In the genomic region with DNA sequence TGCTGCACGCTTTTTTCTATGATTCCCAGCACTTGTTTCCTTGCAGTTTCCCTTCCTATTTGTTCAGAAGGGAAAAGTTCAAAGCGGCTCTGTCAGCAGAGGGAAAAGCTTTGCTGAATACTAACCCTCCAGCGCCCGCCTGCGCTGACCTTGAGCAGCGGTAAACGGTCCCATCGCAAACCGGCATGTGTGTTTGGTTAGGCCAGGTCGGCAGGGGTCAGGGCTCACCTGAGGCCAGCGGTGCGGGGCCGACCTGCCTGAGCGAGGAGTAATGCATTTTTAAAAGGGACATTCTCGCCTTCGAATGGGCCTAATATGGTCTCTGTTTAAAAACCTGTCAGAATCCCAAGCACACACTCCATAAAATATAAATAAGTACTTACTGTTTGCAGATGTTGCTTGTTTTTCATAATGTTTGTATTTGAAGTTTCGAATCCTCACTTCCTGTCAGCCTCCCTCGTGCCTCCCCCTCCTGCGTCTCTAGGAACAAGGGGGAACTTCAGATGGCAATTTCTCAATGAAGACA, we compare ENCODE assay signal across 1 cellular context.
TF ChIP-seq lines count a peak whose summit lies in the region.

No MANE protein-coding gene starts in this region.

TF ChIP-seq in HepG2, 621 proteins besides CTCF, POLR2A, EP300 and RAD21 (continued from another document):
- TF ChIP-seq, protein P1, sequence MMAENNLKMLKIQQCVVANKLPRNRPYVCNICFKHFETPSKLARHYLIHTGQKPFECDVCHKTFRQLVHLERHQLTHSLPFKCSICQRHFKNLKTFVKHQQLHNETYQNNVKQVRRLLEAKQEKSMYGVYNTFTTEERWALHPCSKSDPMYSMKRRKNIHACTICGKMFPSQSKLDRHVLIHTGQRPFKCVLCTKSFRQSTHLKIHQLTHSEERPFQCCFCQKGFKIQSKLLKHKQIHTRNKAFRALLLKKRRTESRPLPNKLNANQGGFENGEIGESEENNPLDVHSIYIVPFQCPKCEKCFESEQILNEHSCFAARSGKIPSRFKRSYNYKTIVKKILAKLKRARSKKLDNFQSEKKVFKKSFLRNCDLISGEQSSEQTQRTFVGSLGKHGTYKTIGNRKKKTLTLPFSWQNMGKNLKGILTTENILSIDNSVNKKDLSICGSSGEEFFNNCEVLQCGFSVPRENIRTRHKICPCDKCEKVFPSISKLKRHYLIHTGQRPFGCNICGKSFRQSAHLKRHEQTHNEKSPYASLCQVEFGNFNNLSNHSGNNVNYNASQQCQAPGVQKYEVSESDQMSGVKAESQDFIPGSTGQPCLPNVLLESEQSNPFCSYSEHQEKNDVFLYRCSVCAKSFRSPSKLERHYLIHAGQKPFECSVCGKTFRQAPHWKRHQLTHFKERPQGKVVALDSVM (CRISPR knock-in tag; IDR thresholded peaks at IDR 0.05), result peak; percentile 67; the same call in 1 of the 2 replicates
- TF ChIP-seq PITX1 (CRISPR knock-in tag; IDR thresholded peaks at IDR 0.05) (peak; percentile 96), ZBTB42 (CRISPR knock-in tag; IDR thresholded peaks at IDR 0.05) (no peak), HHEX (CRISPR knock-in tag; IDR thresholded peaks at IDR 0.05) (peak; percentile 72), PPARG (CRISPR knock-in tag; conservative IDR thresholded peaks at IDR 0.05) (peak; percentile 84), SIX4 (CRISPR knock-in tag; IDR thresholded peaks at IDR 0.05) (peak; percentile 77; the same call in 1 of the 2 replicates), ZNF225 (CRISPR knock-in tag; IDR thresholded peaks at IDR 0.05) (no peak), MEIS1 (CRISPR knock-in tag; IDR thresholded peaks at IDR 0.05; ENCODE audit: borderline replicate concordance) (peak; percentile 83; the same call in 1 of the 2 replicates), NFE2 (CRISPR knock-in tag; IDR thresholded peaks at IDR 0.05) (no peak), CBX5 (CRISPR knock-in tag; IDR thresholded peaks at IDR 0.05; ENCODE audit: borderline replicate concordance) (peak; percentile 97; the same call in 1 of the 2 replicates), ZNF235 (CRISPR knock-in tag; IDR thresholded peaks at IDR 0.05; ENCODE audit: borderline replicate concordance) (peak; percentile 89; the same call in 1 of the 2 replicates), NR2F6 (IDR thresholded peaks at IDR 0.05) (peak; percentile 98), NR2F6 (CRISPR knock-in tag; IDR thresholded peaks at IDR 0.05) (peak; percentile 99), ZIK1 (CRISPR knock-in tag; IDR thresholded peaks at IDR 0.05; ENCODE audit: borderline replicate concordance, low read depth) (no peak), ZNF552 (CRISPR knock-in tag; IDR thresholded peaks at IDR 0.05; ENCODE audit: borderline replicate concordance) (no peak), PCBP2 (optimal IDR thresholded peaks at IDR 0.05; ENCODE audit: low read depth, low read length, poor library complexity, severe bottlenecking) (no peak), NCOA5 (CRISPR knock-in tag; IDR thresholded peaks at IDR 0.05) (no peak), ZNF557 (CRISPR knock-in tag; IDR thresholded peaks at IDR 0.05) (peak; percentile 94; the same call in 1 of the 2 replicates), TP53 (CRISPR knock-in tag; conservative IDR thresholded peaks at IDR 0.05) (peak; percentile 79; the same call in 1 of the 2 replicates)
- TF ChIP-seq, protein P2, sequence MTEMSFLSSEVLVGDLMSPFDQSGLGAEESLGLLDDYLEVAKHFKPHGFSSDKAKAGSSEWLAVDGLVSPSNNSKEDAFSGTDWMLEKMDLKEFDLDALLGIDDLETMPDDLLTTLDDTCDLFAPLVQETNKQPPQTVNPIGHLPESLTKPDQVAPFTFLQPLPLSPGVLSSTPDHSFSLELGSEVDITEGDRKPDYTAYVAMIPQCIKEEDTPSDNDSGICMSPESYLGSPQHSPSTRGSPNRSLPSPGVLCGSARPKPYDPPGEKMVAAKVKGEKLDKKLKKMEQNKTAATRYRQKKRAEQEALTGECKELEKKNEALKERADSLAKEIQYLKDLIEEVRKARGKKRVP (CRISPR knock-in tag; IDR thresholded peaks at IDR 0.05), result no peak; a peak in 1 of 4 replicates
- TF ChIP-seq, protein P3, sequence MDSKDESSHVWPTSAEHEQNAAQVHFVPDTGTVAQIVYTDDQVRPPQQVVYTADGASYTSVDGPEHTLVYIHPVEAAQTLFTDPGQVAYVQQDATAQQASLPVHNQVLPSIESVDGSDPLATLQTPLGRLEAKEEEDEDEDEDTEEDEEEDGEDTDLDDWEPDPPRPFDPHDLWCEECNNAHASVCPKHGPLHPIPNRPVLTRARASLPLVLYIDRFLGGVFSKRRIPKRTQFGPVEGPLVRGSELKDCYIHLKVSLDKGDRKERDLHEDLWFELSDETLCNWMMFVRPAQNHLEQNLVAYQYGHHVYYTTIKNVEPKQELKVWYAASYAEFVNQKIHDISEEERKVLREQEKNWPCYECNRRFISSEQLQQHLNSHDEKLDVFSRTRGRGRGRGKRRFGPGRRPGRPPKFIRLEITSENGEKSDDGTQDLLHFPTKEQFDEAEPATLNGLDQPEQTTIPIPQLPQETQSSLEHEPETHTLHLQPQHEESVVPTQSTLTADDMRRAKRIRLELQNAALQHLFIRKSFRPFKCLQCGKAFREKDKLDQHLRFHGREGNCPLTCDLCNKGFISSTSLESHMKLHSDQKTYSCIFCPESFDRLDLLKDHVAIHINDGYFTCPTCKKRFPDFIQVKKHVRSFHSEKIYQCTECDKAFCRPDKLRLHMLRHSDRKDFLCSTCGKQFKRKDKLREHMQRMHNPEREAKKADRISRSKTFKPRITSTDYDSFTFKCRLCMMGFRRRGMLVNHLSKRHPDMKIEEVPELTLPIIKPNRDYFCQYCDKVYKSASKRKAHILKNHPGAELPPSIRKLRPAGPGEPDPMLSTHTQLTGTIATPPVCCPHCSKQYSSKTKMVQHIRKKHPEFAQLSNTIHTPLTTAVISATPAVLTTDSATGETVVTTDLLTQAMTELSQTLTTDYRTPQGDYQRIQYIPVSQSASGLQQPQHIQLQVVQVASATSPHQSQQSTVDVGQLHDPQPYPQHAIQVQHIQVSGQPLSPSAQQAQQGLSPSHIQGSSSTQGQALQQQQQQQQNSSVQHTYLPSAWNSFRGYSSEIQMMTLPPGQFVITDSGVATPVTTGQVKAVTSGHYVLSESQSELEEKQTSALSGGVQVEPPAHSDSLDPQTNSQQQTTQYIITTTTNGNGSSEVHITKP (CRISPR knock-in tag; IDR thresholded peaks at IDR 0.05; ENCODE audit: low read depth), result no peak; the same call in 1 of the 2 replicates
- TF ChIP-seq, protein P4, sequence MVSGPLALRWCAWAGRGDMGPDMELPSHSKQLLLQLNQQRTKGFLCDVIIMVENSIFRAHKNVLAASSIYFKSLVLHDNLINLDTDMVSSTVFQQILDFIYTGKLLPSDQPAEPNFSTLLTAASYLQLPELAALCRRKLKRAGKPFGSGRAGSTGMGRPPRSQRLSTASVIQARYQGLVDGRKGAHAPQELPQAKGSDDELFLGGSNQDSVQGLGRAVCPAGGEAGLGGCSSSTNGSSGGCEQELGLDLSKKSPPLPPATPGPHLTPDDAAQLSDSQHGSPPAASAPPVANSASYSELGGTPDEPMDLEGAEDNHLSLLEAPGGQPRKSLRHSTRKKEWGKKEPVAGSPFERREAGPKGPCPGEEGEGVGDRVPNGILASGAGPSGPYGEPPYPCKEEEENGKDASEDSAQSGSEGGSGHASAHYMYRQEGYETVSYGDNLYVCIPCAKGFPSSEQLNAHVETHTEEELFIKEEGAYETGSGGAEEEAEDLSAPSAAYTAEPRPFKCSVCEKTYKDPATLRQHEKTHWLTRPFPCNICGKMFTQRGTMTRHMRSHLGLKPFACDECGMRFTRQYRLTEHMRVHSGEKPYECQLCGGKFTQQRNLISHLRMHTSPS (CRISPR knock-in tag; IDR thresholded peaks at IDR 0.05; ENCODE audit: low read depth), result peak; percentile 32; the same call in 1 of the 2 replicates
- TF ChIP-seq, protein P5, sequence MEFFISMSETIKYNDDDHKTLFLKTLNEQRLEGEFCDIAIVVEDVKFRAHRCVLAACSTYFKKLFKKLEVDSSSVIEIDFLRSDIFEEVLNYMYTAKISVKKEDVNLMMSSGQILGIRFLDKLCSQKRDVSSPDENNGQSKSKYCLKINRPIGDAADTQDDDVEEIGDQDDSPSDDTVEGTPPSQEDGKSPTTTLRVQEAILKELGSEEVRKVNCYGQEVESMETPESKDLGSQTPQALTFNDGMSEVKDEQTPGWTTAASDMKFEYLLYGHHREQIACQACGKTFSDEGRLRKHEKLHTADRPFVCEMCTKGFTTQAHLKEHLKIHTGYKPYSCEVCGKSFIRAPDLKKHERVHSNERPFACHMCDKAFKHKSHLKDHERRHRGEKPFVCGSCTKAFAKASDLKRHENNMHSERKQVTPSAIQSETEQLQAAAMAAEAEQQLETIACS (CRISPR knock-in tag; IDR thresholded peaks at IDR 0.05), result no peak
TF ChIP-seq in HepG2: peak in this region for 361.
